In genomic region chr2:21037671-21038108, GRCh38 we compare ENCODE assay signal across 21 cellular contexts. TPM values are rescaled to one million over a fixed set of nuclear protein-coding genes. Genes with fewer than 3 reads are reported as not detected.
DNase-seq lines count a peak whose midpoint lies in the region; ATAC-seq and TF ChIP-seq lines count a peak whose summit lies in the region.
"Had no signal": no experiment of that assay in that cellular context is flagged by ENCODE, and none has a peak within 500 bp of the region (broad histone marks: within the 10 kb centered on the region; RNA-seq: fewer than 3 reads in every experiment).

No MANE protein-coding gene starts in this region.

- no TSS peak for BruUV-seq in MCF 10A (replicated peaks; lab: Mats Ljungman, UMichigan)

- H3K36me3 ChIP-seq in breast epithelium (no peaks in the 10 kb centered on the region), tibial artery (no peaks in the 10 kb centered on the region)
- H3K36me3 ChIP-seq: SJCRH30 had no signal

- intact Hi-C loops in MCF 10A (cut with micrococcal nuclease): no loop called here
- intact Hi-C loops in breast epithelium (cut with DNase I; ENCODE audit: low total_unique reads): no loop called here
- intact Hi-C loops in tibial artery (cut with DNase I; ENCODE audit: low total_unique reads): loop anchor here (10.0 kb wide), 1 partner anchor 73 kb away; no protein-coding TSS in a partner anchor

- no peaks in the 10 kb centered on the region for H3K9me3 Mint-ChIP-seq in MCF 10A (ENCODE audit: unreplicated experiment)
- H3K9me3 Mint-ChIP-seq: CD14-positive monocyte had no signal

- H3K27ac ChIP-seq in breast epithelium: no peak overlapping the region
- H3K27ac ChIP-seq in coronary artery: peak overlapping the region; percentile 12 to 18
- peak overlapping the region; percentile 76 to 78 for H3K27ac ChIP-seq in tibial artery
- H3K27ac ChIP-seq: 22Rv1, PC-9, SJCRH30 had no signal

- no peaks in the 10 kb centered on the region for H3K27me3 Mint-ChIP-seq in MCF 10A (ENCODE audit: insufficient read depth, unreplicated experiment)

- ATAC-seq in left lobe of liver (peak; percentile 1), HG03108 (IDR thresholded peaks at IDR 0.05; ENCODE audit: unreplicated experiment) (no peak), HG03039 (IDR thresholded peaks at IDR 0.05; ENCODE audit: unreplicated experiment) (no peak), GM21367 (IDR thresholded peaks at IDR 0.05; ENCODE audit: unreplicated experiment) (no peak)

- peaks cover 14% of the 10 kb centered on the region for H3K4me1 Mint-ChIP-seq in MCF 10A (ENCODE audit: insufficient read depth, unreplicated experiment)
- H3K4me1 Mint-ChIP-seq: CD14-positive monocyte had no signal

- POLR2A ChIA-PET in MCF 10A (lab: Yijun Ruan, JAX): no interaction called here

- H3K4me3 ChIP-seq in breast epithelium (no peak overlapping the region), coronary artery (no peak overlapping the region), tibial artery (no peak overlapping the region)
- H3K4me3 ChIP-seq: PC-9, SJCRH30 had no signal

- H3K4me3 Mint-ChIP-seq in MCF 10A (ENCODE audit: unreplicated experiment): no peak overlapping the region
- H3K4me3 Mint-ChIP-seq: CD14-positive monocyte had no signal

- no peak for TF ChIP-seq POLR2A in breast epithelium (IDR thresholded peaks at IDR 0.05)

- DNase-seq in MCF 10A (ENCODE audit: unreplicated experiment) (no peak), breast epithelium (ENCODE audit: low spot score in 2 of 2) (no peak), coronary artery (ENCODE audit: low spot score) (peak; percentile 53), left lobe of liver (ENCODE audit: low spot score) (no peak), tibial artery (no peak)
- DNase-seq: DMS79, IMR-90, NCI-H1436, NCI-H2029, NCI-H345, NCI-H524 treated with DMSO at 0.1 percent for 48 hours, PC-9, SJCRH30 had no signal

- CTCF ChIA-PET in MCF 10A (lab: Yijun Ruan, JAX): interaction anchor here (0.9 to 2.2 kb wide), 5 partner anchors 9 to 376 kb away, joined by 3 to 9 read pairs (median 7); no protein-coding TSS in a partner anchor

- H3K27me3 ChIP-seq in breast epithelium (peaks cover 0 to 5% of the 10 kb centered on the region in 2 donors), tibial artery (no peaks in the 10 kb centered on the region)

- H3K9me3 ChIP-seq in breast epithelium (no peaks in the 10 kb centered on the region), tibial artery (no peaks in the 10 kb centered on the region)
- H3K9me3 ChIP-seq: SJCRH30 had no signal

- TF ChIP-seq CTCF in MCF 10A (IDR thresholded peaks at IDR 0.05; ENCODE audit: unreplicated experiment) (no peak), breast epithelium (IDR thresholded peaks at IDR 0.05) (no peak), coronary artery (IDR thresholded peaks at IDR 0.05) (no peak), tibial artery (IDR thresholded peaks at IDR 0.05) (no peak)

- H3K4me1 ChIP-seq in breast epithelium (no peaks in the 10 kb centered on the region), tibial artery (peaks cover 0 to 34% (median 19%) of the 10 kb centered on the region in 4 donors)
- H3K4me1 ChIP-seq: SJCRH30 had no signal

- no peaks in the 10 kb centered on the region for H3K36me3 Mint-ChIP-seq in MCF 10A (ENCODE audit: insufficient read depth, unreplicated experiment)
- H3K36me3 Mint-ChIP-seq: CD14-positive monocyte had no signal

- peak overlapping the region; percentile 91 for H3K27ac Mint-ChIP-seq in MCF 10A (ENCODE audit: low read depth, unreplicated experiment)
- H3K27ac Mint-ChIP-seq: CD14-positive monocyte had no signal

RNA-seq across cellular contexts. Expression of gene APOB, which starts 6.2 kb away (rescaled TPM):
- total RNA-seq in MCF 10A (2022): 0.05 TPM in 1 of 2 replicates, not detected in the other
- 1 to 10 TPM; 3.2 to 5.6 (median 4.3) TPM for total RNA-seq in breast epithelium
- total RNA-seq in left lobe of liver: 2,405 TPM
- total RNA-seq: H4, HT-29, M059J, PC-9 had no signal

Comparison
In these comparisons a context has a peak if more than half of its experiments do, and no peak if none do; other contexts are left out.
1. H3K27ac ChIP-seq: peak in coronary artery (2 of 2) and tibial artery (2 of 2); none in breast epithelium (0 of 2).
2. RNA of gene APOB, which starts 6.2 kb away (total RNA-seq): 2,405 TPM in left lobe of liver (single experiment); 3.2 to 5.6 TPM in breast epithelium and 0.05 TPM in MCF 10A; every median in the first group is over 100 times any median in the second.